In genomic region chr1:107681001-107681479, GRCh38 we compare ENCODE assay signal across 25 cellular contexts.
DNase-seq lines count a peak whose midpoint lies in the region; ATAC-seq, FAIRE-seq and TF ChIP-seq lines count a peak whose summit lies in the region.
"Had no signal": no experiment of that assay in that cellular context is flagged by ENCODE, and none has a peak within 500 bp of the region (broad histone marks: within the 10 kb centered on the region; RNA-seq: fewer than 3 reads in every experiment).

No MANE protein-coding gene starts in this region.

- H3K9me3 ChIP-seq in GM12878 (replicated peaks; ENCODE audit: control insufficient read depth, insufficient read depth, low read length) (no peaks in the 10 kb centered on the region), hepatocyte (ENCODE audit: low read depth) (no peaks in the 10 kb centered on the region), neural progenitor cell (ENCODE audit: low read depth) (no peaks in the 10 kb centered on the region), psoas muscle (no peaks in the 10 kb centered on the region)
- H3K9me3 ChIP-seq: BE2C, SJSA1 had no signal

- H3F3A ChIP-seq in neural progenitor cell (ENCODE audit: low read depth), result peaks cover 6% of the 10 kb centered on the region

- no peak for TF ChIP-seq EP300 in GM12878 (IDR thresholded peaks at IDR 0.05; ENCODE audit: borderline replicate concordance in 1 of 2, control insufficient read depth in 1 of 2, low read depth in 2 of 2, low read length in 2 of 2)

- H3K4me2 ChIP-seq in GM12878 (ENCODE audit: control insufficient read depth, insufficient read depth) (no peak overlapping the region), hepatocyte (peak overlapping the region; percentile 18), neural progenitor cell (no peak overlapping the region)
- H3K4me2 ChIP-seq: KMS-11 had no signal

- no peaks in the 10 kb centered on the region for H3K36me3 Mint-ChIP-seq in neural progenitor cell

- H3K27me3 Mint-ChIP-seq in neural progenitor cell (ENCODE audit: insufficient read depth, low read depth), result peaks cover 3% of the 10 kb centered on the region

- no peak overlapping the region for H3K27ac Mint-ChIP-seq in neural progenitor cell

- H3K27ac ChIP-seq in GM12878 (ENCODE audit: control insufficient read depth, insufficient read depth), result no peak overlapping the region
- peak overlapping the region; percentile 60 for H3K27ac ChIP-seq in hepatocyte
- no peak overlapping the region for H3K27ac ChIP-seq in neural progenitor cell
- H3K27ac ChIP-seq in psoas muscle, result no peak overlapping the region
- H3K27ac ChIP-seq: GM23248, HL-60, KMS-11, SJSA1 had no signal

- no peaks in the 10 kb centered on the region for H3K4me1 ChIP-seq in GM12878 (ENCODE audit: control insufficient read depth, insufficient read depth, low read length)
- peaks cover 16% of the 10 kb centered on the region for H3K4me1 ChIP-seq in hepatocyte (ENCODE audit: insufficient read depth)
- peaks cover 12% of the 10 kb centered on the region for H3K4me1 ChIP-seq in neural progenitor cell
- H3K4me1 ChIP-seq in psoas muscle, result no peaks in the 10 kb centered on the region
- H3K4me1 ChIP-seq: BE2C, SJSA1 had no signal

- intact Hi-C loops in GM12878 (cut with micrococcal nuclease; ENCODE audit: unreplicated experiment), result no loop called here
- intact Hi-C loops in psoas muscle (cut with DNase I), result no loop called here

- DNase-seq in NCI-H82 (lab: John Stamatoyannopoulos, UW), result peak; percentile 13
- no peak for DNase-seq in NCI-H82 treated with DMSO at 0.1 percent for 48 hours (lab: John Stamatoyannopoulos, UW; ENCODE audit: unreplicated experiment)
- no peak for DNase-seq in GM12878 (ENCODE audit: low read depth, low spot score)
- DNase-seq in hepatocyte (ENCODE audit: low spot score), result no peak
- peak; percentile 8 for DNase-seq in neural progenitor cell (ENCODE audit: low spot score)
- no peak for DNase-seq in NCI-H345 (lab: John Stamatoyannopoulos, UW)
- DNase-seq in psoas muscle, result no peak
- no peak for DNase-seq in iPS-NIHi11 (ENCODE audit: low spot score)
- DNase-seq: BE2C, DND-41, GM23248, H9, IMR-90, MV-4-11, NCI-H1105 treated with DMSO at 0.1 percent for 48 hours, NCI-H2029 treated with DMSO at 0.1 percent for 48 hours, NCI-H226, NCI-H524 treated with DMSO at 0.1 percent for 48 hours had no signal

- no peak overlapping the region for H3K9ac ChIP-seq in GM12878 (ENCODE audit: control insufficient read depth, insufficient read depth, low read length)
- no peak overlapping the region for H3K9ac ChIP-seq in neural progenitor cell
- H3K9ac ChIP-seq: GM23248, KMS-11 had no signal

- SMC1A ChIA-PET in GM12878 (lab: Charles Lee; ENCODE audit: uncharacterized antibody, unreplicated experiment), result interaction anchor here (0.6 kb wide), 1 partner anchor 43 kb away, joined by 4 read pairs; no protein-coding TSS in a partner anchor

- peaks cover 21% of the 10 kb centered on the region for H3K4me1 Mint-ChIP-seq in neural progenitor cell

- RAD21 ChIA-PET in GM12878 (lab: Charles Lee; ENCODE audit: unreplicated experiment), result interaction anchor here (0.7 kb wide), 1 partner anchor 23 kb away, joined by 3 read pairs; no protein-coding TSS in a partner anchor

- H3K4me3 Mint-ChIP-seq in neural progenitor cell, result no peak overlapping the region

- WGBS in GM12878 (ENCODE audit: insufficient coverage, insufficient replicate concordance, low lambda C conversion rate, missing lambda C conversion rate), result 33% methylated on average over 3 of the region's 3 CpGs
- 42% methylated on average over 3 of the region's 3 CpGs for WGBS in hepatocyte (ENCODE audit: low lambda C conversion rate, missing lambda C conversion rate)
- 80 to 86% (median 82%) methylated on average over 3 of the region's 3 CpGs for WGBS in psoas muscle, 3 donors

- H3K36me3 ChIP-seq in GM12878 (ENCODE audit: control insufficient read depth in 2 of 2, insufficient read depth in 2 of 2, low read length in 1 of 2), result no peaks in the 10 kb centered on the region
- H3K36me3 ChIP-seq in hepatocyte (replicated peaks; ENCODE audit: insufficient read depth, low read depth), result no peaks in the 10 kb centered on the region
- no peaks in the 10 kb centered on the region for H3K36me3 ChIP-seq in neural progenitor cell
- H3K36me3 ChIP-seq in psoas muscle (ENCODE audit: insufficient read depth in 1 of 2, low read depth in 1 of 2), result no peaks in the 10 kb centered on the region
- H3K36me3 ChIP-seq: BE2C, SJSA1 had no signal

- no peaks in the 10 kb centered on the region for H3K27me3 ChIP-seq in GM12878 (replicated peaks in 1 of 2; ENCODE audit: control insufficient read depth in 2 of 2, insufficient read depth in 2 of 2, low read length in 1 of 2)
- no peaks in the 10 kb centered on the region for H3K27me3 ChIP-seq in hepatocyte
- no peaks in the 10 kb centered on the region for H3K27me3 ChIP-seq in neural progenitor cell
- H3K27me3 ChIP-seq in psoas muscle (ENCODE audit: insufficient read depth in 3 of 3, low read length in 2 of 3), result no peaks in the 10 kb centered on the region
- H3K27me3 ChIP-seq: BE2C, SJSA1 had no signal

- H3K9me2 ChIP-seq in hepatocyte (replicated peaks; ENCODE audit: insufficient read depth), result no peaks in the 10 kb centered on the region

- H3K79me2 ChIP-seq in GM12878 (ENCODE audit: control insufficient read depth, insufficient read depth, low read length) (no peaks in the 10 kb centered on the region), hepatocyte (peaks cover 16% of the 10 kb centered on the region), neural progenitor cell (ENCODE audit: low read depth) (no peaks in the 10 kb centered on the region)

- no peak overlapping the region for H2AFZ ChIP-seq in GM12878 (ENCODE audit: control insufficient read depth, low read depth, low read length)
- H2AFZ ChIP-seq in hepatocyte, result no peak overlapping the region
- no peak overlapping the region for H2AFZ ChIP-seq in neural progenitor cell (replicated peaks)
- H2AFZ ChIP-seq: GM23248 had no signal

- BruUV-seq in GM12878 (replicated peaks; lab: Mats Ljungman, UMichigan), result no TSS peak

- no peak for TF ChIP-seq POLR2A in GM12878 (IDR thresholded peaks at IDR 0.05; ENCODE audit: low read depth, low read length)

- H4K20me1 ChIP-seq in GM12878 (ENCODE audit: control insufficient read depth, insufficient read depth) (no peaks in the 10 kb centered on the region), hepatocyte (ENCODE audit: insufficient read depth, poor library complexity, severe bottlenecking) (no peaks in the 10 kb centered on the region), neural progenitor cell (ENCODE audit: low read depth) (no peaks in the 10 kb centered on the region)

- ATAC-seq in GM12878 (no peak), psoas muscle (no peak)
- ATAC-seq: Right ventricle myocardium inferior had no signal

- CTCF ChIA-PET in GM12878 (lab: Yijun Ruan, JAX), result no interaction called here

- FAIRE-seq in GM12878 (lab: Jason Lieb, UNC), result peak; percentile 47
- FAIRE-seq: A204.1, D721Med, GM12891 had no signal

- H3K9me3 Mint-ChIP-seq in neural progenitor cell, result no peaks in the 10 kb centered on the region
- H3K9me3 Mint-ChIP-seq: H9 had no signal

- TF ChIP-seq RAD21 in GM12878 (IDR thresholded peaks at IDR 0.05; ENCODE audit: insufficient read depth, low read depth, low read length), result no peak

- in situ Hi-C loops in GM12878 (cut with MboI), result no loop called here

- no peak for TF ChIP-seq CTCF in GM12878 (IDR thresholded peaks at IDR 0.05 in 2 of 3, conservative IDR thresholded peaks at IDR 0.05 in 1 of 3; ENCODE audit: control insufficient read depth in 2 of 3, extremely low read depth in 1 of 3, insufficient read depth in 1 of 3, low read depth in 3 of 3, low read length in 3 of 3)
- TF ChIP-seq CTCF in hepatocyte (IDR thresholded peaks at IDR 0.05; ENCODE audit: poor library complexity), result no peak
- no peak for TF ChIP-seq CTCF in neural progenitor cell (IDR thresholded peaks at IDR 0.05)
- TF ChIP-seq CTCF in psoas muscle (IDR thresholded peaks at IDR 0.05), result no peak

- H3K4me3 ChIP-seq in GM12878 (no peak overlapping the region), hepatocyte (no peak overlapping the region), neural progenitor cell (no peak overlapping the region), psoas muscle (no peak overlapping the region)
- H3K4me3 ChIP-seq: GM23248, SJSA1 had no signal

- POLR2A ChIA-PET in GM12878 (lab: Charles Lee), result no interaction called here

TF ChIP-seq in GM12878, 131 proteins besides CTCF, POLR2A, EP300 and RAD21:
- TF ChIP-seq USF2 (IDR thresholded peaks at IDR 0.05; ENCODE audit: borderline replicate concordance, low read depth, low read length), result no peak
- no peak for TF ChIP-seq JUND (IDR thresholded peaks at IDR 0.05; ENCODE audit: low read depth, low read length)
- no peak for TF ChIP-seq GABPA (IDR thresholded peaks at IDR 0.05; ENCODE audit: low read depth)
- no peak for TF ChIP-seq CREB1 (IDR thresholded peaks at IDR 0.05; ENCODE audit: low read depth)
- no peak for TF ChIP-seq MTA2 (IDR thresholded peaks at IDR 0.05; ENCODE audit: low read depth)
- TF ChIP-seq TAF1 (IDR thresholded peaks at IDR 0.05; ENCODE audit: borderline replicate concordance, low read depth, low read length), result no peak
- no peak for TF ChIP-seq MTA3 (IDR thresholded peaks at IDR 0.05; ENCODE audit: borderline replicate concordance, low read length)
- no peak for TF ChIP-seq BRCA1 (IDR thresholded peaks at IDR 0.05; ENCODE audit: low read depth, low read length)
- TF ChIP-seq CEBPB (IDR thresholded peaks at IDR 0.05; ENCODE audit: borderline replicate concordance in 1 of 2, low read depth in 2 of 2, low read length in 2 of 2), result no peak

Comparison
In these comparisons a context has a peak if more than half of its experiments do, and no peak if none do; other contexts are left out.
1. DNase-seq: peak in NCI-H82 (single experiment) and neural progenitor cell (single experiment); none in NCI-H82 treated with DMSO at 0.1 percent for 48 hours (single experiment), GM12878 (single experiment), hepatocyte (single experiment), NCI-H345 (single experiment), psoas muscle (0 of 2) and iPS-NIHi11 (single experiment).